Comparison of ENCODE assay signal across 25 cellular contexts in the genomic region with DNA sequence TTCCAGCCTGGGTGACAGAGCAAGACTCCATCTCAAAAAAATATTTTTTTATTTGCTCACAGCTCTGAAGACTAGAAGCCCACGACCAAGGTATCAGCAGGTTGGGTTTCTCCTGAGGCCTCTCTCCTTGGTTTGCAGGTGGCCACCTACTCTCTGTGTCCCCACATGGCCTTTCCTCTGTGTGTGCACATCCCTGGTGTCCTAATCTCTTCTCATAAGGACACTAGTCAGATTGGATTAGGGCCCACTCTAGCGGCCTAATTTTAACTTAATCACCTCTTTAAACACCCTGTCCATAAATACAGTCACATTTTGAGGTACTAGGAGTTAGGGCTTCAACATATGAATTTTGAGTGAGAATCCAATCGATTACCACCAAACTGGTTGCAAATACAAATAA. TPM values are rescaled to one million over a fixed set of nuclear protein-coding genes. Genes with fewer than 3 reads are reported as not detected.
DNase-seq lines count a peak whose midpoint lies in the region; ATAC-seq, FAIRE-seq and TF ChIP-seq lines count a peak whose summit lies in the region.
"Had no signal": no experiment of that assay in that cellular context is flagged by ENCODE, and none has a peak within 500 bp of the region (broad histone marks: within the 10 kb centered on the region; RNA-seq: fewer than 3 reads in every experiment).

No MANE protein-coding gene starts in this region.

- H3K4me1 ChIP-seq in CD4-positive, CD25-positive, alpha-beta regulatory T cell (ENCODE audit: control insufficient read depth, insufficient read depth, low read length, poor library complexity, severe bottlenecking): peaks cover 24% of the 10 kb centered on the region

- no peaks in the 10 kb centered on the region for H3K36me3 Mint-ChIP-seq in CD4-positive, CD25-positive, alpha-beta regulatory T cell
- peaks cover 10% of the 10 kb centered on the region for H3K36me3 Mint-ChIP-seq in activated T-helper 1 cell treated with anti-CD3 and anti-CD28 coated beads, Interleukin-12 subunit alpha, Interleukin-12 subunit beta, Interleukin-2, Interleukin-4 antibody, amounts not matched to agents 30 ng/mL and 10 ng/mL and 1 ng/mL, durations not matched to agents 14 hours and 24 hours and 36 hours (ENCODE audit: low read depth)
- peaks cover 5% of the 10 kb centered on the region for H3K36me3 Mint-ChIP-seq in nephron (ENCODE audit: low read depth)

- FAIRE-seq in D721Med (lab: Jason Lieb, UNC): peak; percentile 6
- FAIRE-seq: HTR-8/SVneo, TTC549 had no signal

- no peaks in the 10 kb centered on the region for H3K9me3 ChIP-seq in CD4-positive, CD25-positive, alpha-beta regulatory T cell (ENCODE audit: control insufficient read depth in 2 of 2, low read length in 2 of 2)
- H3K9me3 ChIP-seq: thyroid gland had no signal

- peak overlapping the region in 2 of 4 donors; percentile 42 to 74 for H3K4me3 Mint-ChIP-seq in CD4-positive, CD25-positive, alpha-beta regulatory T cell
- H3K4me3 Mint-ChIP-seq in activated T-helper 1 cell treated with anti-CD3 and anti-CD28 coated beads, Interleukin-12 subunit alpha, Interleukin-12 subunit beta, Interleukin-2, Interleukin-4 antibody, amounts not matched to agents 30 ng/mL and 10 ng/mL and 1 ng/mL, durations not matched to agents 14 hours and 24 hours and 36 hours: peak overlapping the region; percentile 72
- H3K4me3 Mint-ChIP-seq in nephron: peak overlapping the region; percentile 73 to 77 (median 75)

- no peaks in the 10 kb centered on the region for H3K27me3 Mint-ChIP-seq in CD4-positive, CD25-positive, alpha-beta regulatory T cell
- H3K27me3 Mint-ChIP-seq in activated T-helper 1 cell treated with anti-CD3 and anti-CD28 coated beads, Interleukin-12 subunit alpha, Interleukin-12 subunit beta, Interleukin-2, Interleukin-4 antibody, amounts not matched to agents 30 ng/mL and 10 ng/mL and 1 ng/mL, durations not matched to agents 14 hours and 24 hours and 36 hours (ENCODE audit: insufficient read depth): peaks cover 1% of the 10 kb centered on the region
- peaks cover 4% of the 10 kb centered on the region for H3K27me3 Mint-ChIP-seq in nephron (ENCODE audit: low read depth)
- H3K27me3 Mint-ChIP-seq: memory B cell had no signal

- H3K4me3 ChIP-seq in CD4-positive, CD25-positive, alpha-beta regulatory T cell (ENCODE audit: low read depth, low read length): no peak overlapping the region
- H3K4me3 ChIP-seq: thyroid gland had no signal

- no peaks in the 10 kb centered on the region for H3K36me3 ChIP-seq in CD4-positive, CD25-positive, alpha-beta regulatory T cell (ENCODE audit: control insufficient read depth, insufficient read depth, low read length)
- H3K36me3 ChIP-seq: thyroid gland had no signal

- no peak for DNase-seq in CD4-positive, CD25-positive, alpha-beta regulatory T cell
- DNase-seq in D721Med (ENCODE audit: insufficient read length, low spot score) (no peak), GF-D8 (lab: John Stamatoyannopoulos, UW) (no peak), caudate nucleus (lab: John Stamatoyannopoulos, UW) (no peak)
- DNase-seq in activated T-helper 1 cell treated with anti-CD3 and anti-CD28 coated beads, Interleukin-12 subunit alpha, Interleukin-12 subunit beta, Interleukin-2, Interleukin-4 antibody, amounts not matched to agents 30 ng/mL and 10 ng/mL and 1 ng/mL, durations not matched to agents 14 hours and 24 hours and 36 hours (ENCODE audit: low spot score): no peak
- no peak for DNase-seq in activated CD4-positive, CD25-positive, alpha-beta regulatory T cell (lab: John Stamatoyannopoulos, UW)
- DNase-seq: activated CD4-positive, alpha-beta T cell treated with anti-CD3 and anti-CD28 coated beads for 4 hours; activated naive CD4-positive, alpha-beta T cell; DMS79; effector CD8-positive, alpha-beta T cell; foreskin melanocyte; kidney glomerular epithelial cell; NCI-H1092; NCI-H1930; NCI-H226; SW 1271; thyroid gland had no signal

- H3K4me1 Mint-ChIP-seq in CD4-positive, CD25-positive, alpha-beta regulatory T cell: peaks cover 22 to 35% (median 30%) of the 10 kb centered on the region in 4 donors
- H3K4me1 Mint-ChIP-seq in activated T-helper 1 cell treated with anti-CD3 and anti-CD28 coated beads, Interleukin-12 subunit alpha, Interleukin-12 subunit beta, Interleukin-2, Interleukin-4 antibody, amounts not matched to agents 30 ng/mL and 10 ng/mL and 1 ng/mL, durations not matched to agents 14 hours and 24 hours and 36 hours (ENCODE audit: low read depth): peaks cover 42% of the 10 kb centered on the region
- peaks cover 25% of the 10 kb centered on the region for H3K4me1 Mint-ChIP-seq in nephron

- H3K9me3 Mint-ChIP-seq in CD4-positive, CD25-positive, alpha-beta regulatory T cell: no peaks in the 10 kb centered on the region
- H3K9me3 Mint-ChIP-seq in activated T-helper 1 cell treated with anti-CD3 and anti-CD28 coated beads, Interleukin-12 subunit alpha, Interleukin-12 subunit beta, Interleukin-2, Interleukin-4 antibody, amounts not matched to agents 30 ng/mL and 10 ng/mL and 1 ng/mL, durations not matched to agents 14 hours and 24 hours and 36 hours: no peaks in the 10 kb centered on the region
- no peaks in the 10 kb centered on the region for H3K9me3 Mint-ChIP-seq in nephron
- H3K9me3 Mint-ChIP-seq: memory B cell had no signal

- H3K27ac Mint-ChIP-seq in CD4-positive, CD25-positive, alpha-beta regulatory T cell: peak overlapping the region in 2 of 3 donors; percentile 49 to 51
- no peak overlapping the region for H3K27ac Mint-ChIP-seq in activated T-helper 1 cell treated with anti-CD3 and anti-CD28 coated beads, Interleukin-12 subunit alpha, Interleukin-12 subunit beta, Interleukin-2, Interleukin-4 antibody, amounts not matched to agents 30 ng/mL and 10 ng/mL and 1 ng/mL, durations not matched to agents 14 hours and 24 hours and 36 hours
- H3K27ac Mint-ChIP-seq in nephron: peak overlapping the region in 1 of 3 experiments; percentile 85
- H3K27ac Mint-ChIP-seq: memory B cell had no signal

- ATAC-seq in CD4-positive, CD25-positive, alpha-beta regulatory T cell (ENCODE audit: low read depth in 2 of 2): no peak

- H3K27me3 ChIP-seq in CD4-positive, CD25-positive, alpha-beta regulatory T cell (ENCODE audit: control insufficient read depth, insufficient read depth, low read length): peaks cover 2% of the 10 kb centered on the region
- H3K27me3 ChIP-seq: thyroid gland had no signal

- peak; percentile 5 for TF ChIP-seq CTCF in D721Med (IDR thresholded peaks at IDR 0.05; ENCODE audit: insufficient read depth, missing control alignments)
- TF ChIP-seq CTCF in nephron (IDR thresholded peaks at IDR 0.05; ENCODE audit: unreplicated experiment in 3 of 3): no peak

- no peak overlapping the region for H3K27ac ChIP-seq in CD4-positive, CD25-positive, alpha-beta regulatory T cell (ENCODE audit: insufficient read depth, low read length, poor library complexity, severe bottlenecking)
- no peak overlapping the region for H3K27ac ChIP-seq in caudate nucleus (ENCODE audit: low read depth, low read length)
- H3K27ac ChIP-seq: parathyroid adenoma, thyroid gland had no signal

- intact Hi-C loops in activated T-helper 1 cell treated with anti-CD3 and anti-CD28 coated beads, Interleukin-12 subunit alpha, Interleukin-12 subunit beta, Interleukin-2, Interleukin-4 antibody, amounts not matched to agents 30 ng/mL and 10 ng/mL and 1 ng/mL, durations not matched to agents 14 hours and 24 hours and 36 hours (cut with micrococcal nuclease): loop anchor here (5.0 kb wide), 4 partner anchors 43 to 1082 kb away; no protein-coding TSS in a partner anchor

RNA-seq across cellular contexts. Expression of a gene that starts 2.0 kb away (rescaled TPM):
- 40.1 TPM for total RNA-seq in CD4-positive, CD25-positive, alpha-beta regulatory T cell
- polyA plus RNA-seq in CD4-positive, CD25-positive, alpha-beta regulatory T cell: 10 to 100 TPM; 15.4 to 21.2 (median 18.2) TPM
- total RNA-seq in activated T-helper 1 cell treated with anti-CD3 and anti-CD28 coated beads, Interleukin-12 subunit alpha, Interleukin-12 subunit beta, Interleukin-2, Interleukin-4 antibody, amounts not matched to agents 30 ng/mL and 10 ng/mL and 1 ng/mL, durations not matched to agents 14 hours and 24 hours and 36 hours: 23.4 and 25.6 TPM in 2 replicates

RNA-seq across cellular contexts. Expression of a gene that starts 2.9 kb away (rescaled TPM):
- not detected for total RNA-seq in CD4-positive, CD25-positive, alpha-beta regulatory T cell
- not detected for polyA plus RNA-seq in CD4-positive, CD25-positive, alpha-beta regulatory T cell
- total RNA-seq in activated T-helper 1 cell treated with anti-CD3 and anti-CD28 coated beads, Interleukin-12 subunit alpha, Interleukin-12 subunit beta, Interleukin-2, Interleukin-4 antibody, amounts not matched to agents 30 ng/mL and 10 ng/mL and 1 ng/mL, durations not matched to agents 14 hours and 24 hours and 36 hours: not detected in 2 replicates
- total RNA-seq: LHCN-M2, myocyte had no signal
- polyA plus RNA-seq: esophagus had no signal
